15 cellular contexts compared by ENCODE assay signal in the genomic region with DNA sequence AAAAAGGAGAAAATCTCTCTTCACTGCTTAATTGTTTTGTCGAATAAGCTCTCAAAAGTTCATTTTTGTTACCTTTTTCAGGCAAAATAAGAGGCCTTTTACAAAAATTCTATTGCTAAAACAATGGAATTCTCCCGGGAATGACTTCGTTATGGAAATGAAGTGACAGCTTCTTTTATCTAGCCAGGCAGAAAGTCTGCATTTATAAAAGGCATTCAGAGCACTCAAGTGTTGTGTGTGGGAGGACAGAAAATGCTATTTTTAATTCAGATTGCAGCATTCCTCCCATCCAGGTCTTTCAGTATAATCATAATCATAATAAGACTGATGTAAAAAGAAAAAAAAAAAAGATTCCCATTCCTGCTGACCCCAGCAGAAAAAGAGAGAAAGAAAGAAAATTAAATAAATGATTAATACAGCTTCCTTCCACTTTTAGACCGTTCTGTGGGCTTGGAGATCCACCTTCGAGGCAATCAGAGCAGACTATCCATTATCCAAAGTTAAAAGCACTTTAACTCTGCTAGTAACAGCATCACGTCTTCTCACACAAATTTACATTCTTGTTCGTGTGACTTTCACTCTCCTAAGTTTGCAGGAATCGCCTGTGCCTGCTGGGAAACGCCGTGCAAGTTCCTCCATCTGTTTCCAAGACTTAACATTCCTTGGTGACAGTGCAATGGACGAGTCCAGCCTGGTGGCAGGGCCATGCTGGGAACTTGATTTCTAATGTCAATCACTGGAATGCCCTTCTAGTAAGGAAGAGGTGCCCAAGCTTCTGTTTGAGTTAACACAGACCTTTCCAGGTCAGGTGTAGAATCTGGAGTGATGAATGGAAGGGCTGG.
A peak's percentile ranks its signal among the peaks of the same experiment; 100 is the strongest.
DNase-seq lines count a peak whose midpoint lies in the region; ATAC-seq, FAIRE-seq and TF ChIP-seq lines count a peak whose summit lies in the region.
"Had no signal": no experiment of that assay in that cellular context is flagged by ENCODE, and none has a peak within 500 bp of the region (broad histone marks: within the 10 kb centered on the region; RNA-seq: fewer than 3 reads in every experiment).

No MANE protein-coding gene starts in this region.

- H3K9me2 ChIP-seq in PC-9 (ENCODE audit: insufficient read depth), result no peaks in the 10 kb centered on the region

- H3K4me3 ChIP-seq in HepG2 (replicated peaks in 1 of 3; ENCODE audit: insufficient read depth in 1 of 3, low read depth in 2 of 3, low read length in 3 of 3), result no peak overlapping the region
- no peak overlapping the region for H3K4me3 ChIP-seq in right lobe of liver
- peak overlapping the region; percentile 42 for H3K4me3 ChIP-seq in coronary artery
- no peak overlapping the region for H3K4me3 ChIP-seq in PC-9
- H3K4me3 ChIP-seq: Peyer's patch, testis had no signal

- H2AFZ ChIP-seq in HepG2 (ENCODE audit: low read length), result no peak overlapping the region
- H2AFZ ChIP-seq in PC-9, result no peak overlapping the region

- TF ChIP-seq CTCF in HepG2 (CRISPR knock-in tag; IDR thresholded peaks at IDR 0.05) (no peak), right lobe of liver (IDR thresholded peaks at IDR 0.05) (no peak), coronary artery (IDR thresholded peaks at IDR 0.05) (no peak), PC-9 (conservative IDR thresholded peaks at IDR 0.05) (no peak)

- BruUV-seq in HepG2 (replicated peaks; lab: Mats Ljungman, UMichigan), result no TSS peak
- no TSS peak for BruUV-seq in PC-9 (replicated peaks; lab: Mats Ljungman, UMichigan)

- POLR2A ChIA-PET in HepG2 (lab: Yijun Ruan, JAX), result no interaction called here
- POLR2A ChIA-PET in PC-9 (lab: Charles Lee; ENCODE audit: unreplicated experiment), result no interaction called here

- H3K79me2 ChIP-seq in HepG2 (ENCODE audit: insufficient read depth, low read length) (no peaks in the 10 kb centered on the region), PC-9 (ENCODE audit: low read depth) (no peaks in the 10 kb centered on the region)

- DNase-seq in HepG2 (ENCODE audit: low spot score) (no peak), right lobe of liver (no peak), coronary artery (ENCODE audit: low spot score) (no peak), left kidney (ENCODE audit: low read depth, low spot score) (peak; percentile 46), SHP77 treated with DMSO at 0.1 percent for 48 hours (lab: John Stamatoyannopoulos, UW) (no peak), D341Med (ENCODE audit: low spot score) (no peak), PC-9 (no peak), KBM-7 (no peak)
- DNase-seq: activated CD4-positive, alpha-beta T cell treated with anti-CD3 and anti-CD28 coated beads for 1 hour; effector CD8-positive, alpha-beta T cell; NCI-H1105; Peyer's patch; testis had no signal

- ATAC-seq in HepG2 (no peak), right lobe of liver (no peak)

- no peaks in the 10 kb centered on the region for H4K20me1 ChIP-seq in HepG2 (ENCODE audit: insufficient read depth, low read length)
- H4K20me1 ChIP-seq in PC-9 (ENCODE audit: insufficient read depth), result no peaks in the 10 kb centered on the region

- H3K27ac ChIP-seq in HepG2 (ENCODE audit: extremely low read length, insufficient read depth, low read length) (no peak overlapping the region), right lobe of liver (no peak overlapping the region), coronary artery (peak overlapping the region in 1 of 2 donors; percentile 54), PC-9 (no peak overlapping the region)
- H3K27ac ChIP-seq: neutrophil, Peyer's patch, testis had no signal

- H3K4me2 ChIP-seq in HepG2 (ENCODE audit: low read depth, low read length), result no peak overlapping the region
- H3K4me2 ChIP-seq in PC-9, result no peak overlapping the region

- H3K36me3 ChIP-seq in HepG2 (replicated peaks in 1 of 2; ENCODE audit: control insufficient read depth in 1 of 2, insufficient read depth in 2 of 2, low read length in 2 of 2) (peaks cover 1 to 6% of the 10 kb centered on the region in 2 experiments; a peak in 1 of 5 replicates), right lobe of liver (no peaks in the 10 kb centered on the region), PC-9 (ENCODE audit: low read depth) (no peaks in the 10 kb centered on the region)
- H3K36me3 ChIP-seq: neutrophil, Peyer's patch had no signal

- H3K9me3 ChIP-seq in HepG2 (ENCODE audit: low read length), result no peaks in the 10 kb centered on the region
- H3K9me3 ChIP-seq in right lobe of liver, result no peaks in the 10 kb centered on the region
- no peaks in the 10 kb centered on the region for H3K9me3 ChIP-seq in PC-9 (ENCODE audit: insufficient read depth, low read depth)
- H3K9me3 ChIP-seq: neutrophil, Peyer's patch, testis had no signal

- H3K9ac ChIP-seq in HepG2 (ENCODE audit: insufficient read depth, low read depth, low read length), result no peak overlapping the region

- TF ChIP-seq POLR2A in HepG2 (IDR thresholded peaks at IDR 0.05; ENCODE audit: insufficient read depth in 1 of 2, low read depth in 2 of 2, low read length in 2 of 2) (no peak), right lobe of liver (IDR thresholded peaks at IDR 0.05) (no peak)

- TF ChIP-seq EP300 in HepG2 (IDR thresholded peaks at IDR 0.05; ENCODE audit: low read depth in 2 of 2, low read length in 2 of 2) (no peak), HepG2 (CRISPR knock-in tag; IDR thresholded peaks at IDR 0.05; ENCODE audit: borderline replicate concordance) (no peak)

- H3K4me1 ChIP-seq in HepG2 (ENCODE audit: insufficient read depth, low read length) (peaks cover 11% of the 10 kb centered on the region; the same call in 1 of the 2 replicates), right lobe of liver (no peaks in the 10 kb centered on the region), PC-9 (replicated peaks; ENCODE audit: insufficient read depth) (no peaks in the 10 kb centered on the region)
- H3K4me1 ChIP-seq: testis had no signal

- CTCF ChIA-PET in HepG2 (lab: Yijun Ruan, JAX; ENCODE audit: low intra/inter-chr PET ratio, low total read pairs) (no interaction called here), PC-9 (lab: Charles Lee) (interaction anchor here (0.7 kb wide), 1 partner anchor 11 kb away, joined by 5 read pairs; no protein-coding TSS in a partner anchor)

- intact Hi-C loops in HepG2 (cut with micrococcal nuclease; ENCODE audit: unreplicated experiment) (loop anchor here (10.0 kb wide), 1 partner anchor 162 kb away; no protein-coding TSS in a partner anchor), right lobe of liver (cut with DNase I) (no loop called here), PC-9 (cut with micrococcal nuclease; ENCODE audit: unreplicated experiment) (no loop called here)

- in situ Hi-C loops in HepG2 (cut with HindIII; ENCODE audit: extremely low pct_ligation_motif_present, low pct_unique_long_range_greater_than_20kb), result no loop called here
- in situ Hi-C loops in KBM-7 (cut with MboI; ENCODE audit: low pct_unique_long_range_greater_than_20kb, low sequenced_read_pairs), result no loop called here

- WGBS in HepG2 (ENCODE audit: low lambda C conversion rate), result 96% methylated on average over 11 of the region's 11 CpGs
- 69% methylated on average over 11 of the region's 11 CpGs for WGBS in right lobe of liver (ENCODE audit: insufficient coverage, low coverage, low lambda C conversion rate, missing lambda C conversion rate)

- no peaks in the 10 kb centered on the region for H3K27me3 ChIP-seq in HepG2 (ENCODE audit: control insufficient read depth in 1 of 2, insufficient read depth in 2 of 2, low read length in 2 of 2)
- H3K27me3 ChIP-seq in right lobe of liver, result no peaks in the 10 kb centered on the region
- H3K27me3 ChIP-seq in PC-9 (ENCODE audit: insufficient read depth, low read depth), result no peaks in the 10 kb centered on the region
- H3K27me3 ChIP-seq: neutrophil, Peyer's patch, testis had no signal

- FAIRE-seq in HepG2 (lab: Jason Lieb, UNC), result no peak
- FAIRE-seq: D721Med had no signal

- no peak for TF ChIP-seq RAD21 in HepG2 (CRISPR knock-in tag; IDR thresholded peaks at IDR 0.05)

- H3F3A ChIP-seq in PC-9 (ENCODE audit: insufficient read depth, low read depth), result no peaks in the 10 kb centered on the region; the same call in 1 of the 2 replicates

TF ChIP-seq in HepG2, 621 proteins besides CTCF, POLR2A, EP300 and RAD21:
- TF ChIP-seq SALL1 (CRISPR knock-in tag; IDR thresholded peaks at IDR 0.05) (no peak), MAFF (IDR thresholded peaks at IDR 0.05; ENCODE audit: low read depth, low read length) (peak; percentile 36; the same call in 1 of the 2 replicates), MAFK (conservative IDR thresholded peaks at IDR 0.05 in 1 of 2, IDR thresholded peaks at IDR 0.05 in 1 of 2; ENCODE audit: low read length in 2 of 2) (peak; percentile 13 to 55; a peak in 2 of 4 replicates)
